8 cellular contexts compared by ENCODE assay signal in the genomic region with DNA sequence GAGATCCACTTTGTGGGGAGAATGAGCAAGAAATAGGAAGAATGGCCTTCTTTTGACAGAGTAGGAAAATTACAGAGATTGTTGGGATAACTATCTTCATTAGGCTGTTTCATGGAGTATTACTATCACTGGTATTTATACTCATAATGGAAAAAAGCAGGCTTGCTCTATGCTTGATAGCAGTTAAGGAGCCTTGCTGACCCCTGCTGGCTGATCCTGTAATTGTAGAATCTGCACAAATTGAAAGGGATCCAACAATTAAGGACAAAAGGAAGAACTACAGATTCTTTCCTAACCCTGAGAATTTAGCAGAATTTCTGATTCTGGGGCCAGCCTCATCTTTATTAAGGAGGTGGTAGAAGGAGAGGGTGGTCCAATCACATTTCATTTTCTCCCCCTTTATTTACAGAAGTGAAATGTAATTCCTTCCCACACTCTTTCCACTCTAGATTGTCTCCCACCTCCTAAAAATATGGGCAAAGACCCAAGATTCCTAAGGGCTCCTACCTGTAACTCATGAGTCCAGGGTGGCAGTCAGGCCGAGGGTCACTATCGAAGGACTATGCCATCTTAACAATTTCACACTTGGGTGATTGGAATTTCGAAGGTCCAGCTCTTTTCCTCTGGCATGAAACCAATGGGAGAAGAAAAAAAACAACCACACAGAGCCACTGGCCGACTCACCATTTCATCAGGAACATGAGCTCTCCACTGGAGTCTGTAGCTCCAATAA. TPM values are rescaled to one million over a fixed set of nuclear protein-coding genes. Genes with fewer than 3 reads are reported as not detected.
A peak's percentile ranks its signal among the peaks of the same experiment; 100 is the strongest.
DNase-seq lines count a peak whose midpoint lies in the region; ATAC-seq, FAIRE-seq and TF ChIP-seq lines count a peak whose summit lies in the region.

No MANE protein-coding gene starts in this region.

- H3K27me3 Mint-ChIP-seq in astrocyte (ENCODE audit: low read depth, unreplicated experiment): no peaks in the 10 kb centered on the region

- peak overlapping the region; percentile 87 for H3K27ac Mint-ChIP-seq in astrocyte (ENCODE audit: unreplicated experiment)

- H4K20me1 ChIP-seq in astrocyte (ENCODE audit: insufficient read depth, low read length): peaks cover 49% of the 10 kb centered on the region

- peaks cover 47% of the 10 kb centered on the region for H3K36me3 ChIP-seq in astrocyte (ENCODE audit: insufficient read depth, low read length)
- H3K36me3 ChIP-seq in small intestine (ENCODE audit: control insufficient read depth in 2 of 2, insufficient read depth in 2 of 2, low read length in 2 of 2): peaks cover 0 to 2% of the 10 kb centered on the region in 2 donors

- peak overlapping the region; percentile 3 for H3K4me2 ChIP-seq in astrocyte (ENCODE audit: low read length)

- H3K4me3 ChIP-seq in astrocyte (ENCODE audit: insufficient read depth, low read depth, low read length) (no peak overlapping the region), small intestine (ENCODE audit: low read depth in 1 of 2, low read length in 2 of 2) (no peak overlapping the region)

- no peak overlapping the region for H2AFZ ChIP-seq in astrocyte (ENCODE audit: low read depth, low read length)

- no peaks in the 10 kb centered on the region for H3K4me1 ChIP-seq in astrocyte (ENCODE audit: insufficient read depth, low read length)
- H3K4me1 ChIP-seq in small intestine (ENCODE audit: control insufficient read depth in 2 of 2, insufficient read depth in 1 of 2, low read depth in 1 of 2, low read length in 1 of 2): no peaks in the 10 kb centered on the region

- DNase-seq in GM03348 (ENCODE audit: low spot score): peak; percentile 72
- peak; percentile 52 for DNase-seq in NCI-H1092 (lab: John Stamatoyannopoulos, UW)
- DNase-seq in T1000 (lab: John Stamatoyannopoulos, UW): peak; percentile 40
- DNase-seq in astrocyte (ENCODE audit: low read depth): peak; percentile 56
- peak in 34 of 51 donors; percentile 3 to 89 (median 40) for DNase-seq in hypothalamus (lab: John Stamatoyannopoulos, UW)
- peak; percentile 76 for DNase-seq in small intestine

- H3K36me3 Mint-ChIP-seq in astrocyte (ENCODE audit: low read depth, unreplicated experiment): peaks cover 9% of the 10 kb centered on the region

- H3K9me3 ChIP-seq in astrocyte (ENCODE audit: insufficient read depth, low read depth, low read length) (no peaks in the 10 kb centered on the region), small intestine (ENCODE audit: control insufficient read depth, low read depth) (no peaks in the 10 kb centered on the region)

- 61 to 71% (median 63%) methylated on average over 4 of the region's 4 CpGs for WGBS in small intestine, 3 donors

- H3K4me1 Mint-ChIP-seq in astrocyte (ENCODE audit: low read depth, unreplicated experiment): peaks cover 9% of the 10 kb centered on the region

- H3K79me2 ChIP-seq in astrocyte (ENCODE audit: insufficient read depth, low read length): peaks cover 38% of the 10 kb centered on the region

- H3K4me3 Mint-ChIP-seq in astrocyte (ENCODE audit: unreplicated experiment): no peak overlapping the region

- TF ChIP-seq CTCF in astrocyte (IDR thresholded peaks at IDR 0.05; ENCODE audit: insufficient read depth, low read depth, low read length): peak; percentile 76

- H3K9ac ChIP-seq in astrocyte (ENCODE audit: low read length): no peak overlapping the region

- no peak for ATAC-seq in HG03565 (IDR thresholded peaks at IDR 0.05; ENCODE audit: unreplicated experiment)
- no peak for ATAC-seq in GM21786 (IDR thresholded peaks at IDR 0.05; ENCODE audit: unreplicated experiment)

- no peaks in the 10 kb centered on the region for H3K27me3 ChIP-seq in astrocyte (ENCODE audit: insufficient read depth, low read length)
- H3K27me3 ChIP-seq in small intestine (ENCODE audit: control insufficient read depth in 2 of 2, insufficient read depth in 2 of 2, low read length in 2 of 2): no peaks in the 10 kb centered on the region

- FAIRE-seq in astrocyte (lab: Jason Lieb, UNC) (peak; percentile 80), small intestine (lab: Jason Lieb, UNC) (no peak)

- no peaks in the 10 kb centered on the region for H3K9me3 Mint-ChIP-seq in astrocyte (ENCODE audit: unreplicated experiment)

- H3K27ac ChIP-seq in astrocyte (ENCODE audit: low read depth, low read length): no peak overlapping the region
- H3K27ac ChIP-seq in small intestine (ENCODE audit: low read depth in 1 of 2, low read length in 1 of 2): no peak overlapping the region

RNA-seq across cellular contexts. Expression of gene NFE2L1, which starts 26.3 kb away (rescaled TPM):
- total RNA-seq in astrocyte: 344 and 348 TPM in 2 replicates
- polyA plus RNA-seq in small intestine: 100 to 1,000 TPM in 1 of 3 donors, 10 to 100 TPM in 2; 52.1 to 110 (median 70.4) TPM

RNA-seq across cellular contexts. Expression of gene CBX1, which starts 26.8 kb away (rescaled TPM):
- 62.8 and 69.3 TPM in 2 replicates for total RNA-seq in astrocyte
- polyA plus RNA-seq in small intestine: 10 to 100 TPM in 1 of 3 donors, 1 to 10 TPM in 2; 9.4 to 29.5 (median 10.0) TPM

RNA-seq across cellular contexts. Expression of gene SNX11, which starts 33.1 kb away (rescaled TPM):
- 30.4 and 33.3 TPM in 2 replicates for total RNA-seq in astrocyte
- polyA plus RNA-seq in small intestine: 10 to 100 TPM; 11.4 to 16.3 (median 13.8) TPM

RNA-seq across cellular contexts. Expression of gene COPZ2, which starts 36.9 kb away (rescaled TPM):
- 25.1 and 38.3 TPM in 2 replicates for total RNA-seq in astrocyte
- polyA plus RNA-seq in small intestine: 1 to 10 TPM in 2 of 3 donors, not detected in 1; 4.4 to 7.3 TPM
